In genomic region chr3:159929181-159929893, GRCh38 we compare ENCODE assay signal across 1 cellular context.
A peak's percentile ranks its signal among the peaks of the same experiment; 100 is the strongest.
TF ChIP-seq lines count a peak whose summit lies in the region.

No MANE protein-coding gene starts in this region.

TF ChIP-seq in HepG2, 621 proteins besides CTCF, POLR2A, EP300 and RAD21 (continued from another document and continues in another):
- no peak for TF ChIP-seq ZBTB10 (CRISPR knock-in tag; IDR thresholded peaks at IDR 0.05; ENCODE audit: borderline replicate concordance)
- no peak for TF ChIP-seq SSRP1 (CRISPR knock-in tag; IDR thresholded peaks at IDR 0.05)
- TF ChIP-seq ZNF441 (CRISPR knock-in tag; IDR thresholded peaks at IDR 0.05; ENCODE audit: borderline replicate concordance) = no peak
- no peak for TF ChIP-seq HOMEZ (CRISPR knock-in tag; IDR thresholded peaks at IDR 0.05; ENCODE audit: low read depth)
- TF ChIP-seq ZNF543 (CRISPR knock-in tag; IDR thresholded peaks at IDR 0.05) = no peak
- TF ChIP-seq MED8 (CRISPR knock-in tag; IDR thresholded peaks at IDR 0.05; ENCODE audit: insufficient replicate concordance) = no peak
- no peak for TF ChIP-seq PHF5A (CRISPR knock-in tag; IDR thresholded peaks at IDR 0.05; ENCODE audit: low read depth, unreplicated experiment)
- no peak for TF ChIP-seq ZNF670 (CRISPR knock-in tag; IDR thresholded peaks at IDR 0.05; ENCODE audit: borderline replicate concordance)
- no peak for TF ChIP-seq ZNF646 (CRISPR knock-in tag; IDR thresholded peaks at IDR 0.05)
- TF ChIP-seq ZBTB20 (CRISPR knock-in tag; IDR thresholded peaks at IDR 0.05; ENCODE audit: borderline replicate concordance, low read depth) = no peak
- no peak for TF ChIP-seq E2F1 (CRISPR knock-in tag; IDR thresholded peaks at IDR 0.05)
- no peak for TF ChIP-seq HDAC6 (IDR thresholded peaks at IDR 0.05; ENCODE audit: low read depth, low read length)
- TF ChIP-seq CCDC6 (CRISPR knock-in tag; IDR thresholded peaks at IDR 0.05) = no peak; the same call in 1 of the 2 replicates
- no peak for TF ChIP-seq THAP7 (CRISPR knock-in tag; IDR thresholded peaks at IDR 0.05)
- no peak for TF ChIP-seq ZNF136 (CRISPR knock-in tag; IDR thresholded peaks at IDR 0.05; ENCODE audit: low read depth)
- peak; percentile 48; the same call in 1 of the 2 replicates for TF ChIP-seq SMAD3 (CRISPR knock-in tag; IDR thresholded peaks at IDR 0.05)
- TF ChIP-seq GABPA (IDR thresholded peaks at IDR 0.05; ENCODE audit: low read depth, low read length) = no peak
- TF ChIP-seq GABPA (CRISPR knock-in tag; IDR thresholded peaks at IDR 0.05; ENCODE audit: low read depth) = peak; percentile 74
- TF ChIP-seq ZNF563 (CRISPR knock-in tag; IDR thresholded peaks at IDR 0.05) = no peak
- no peak for TF ChIP-seq GPN1 (CRISPR knock-in tag; IDR thresholded peaks at IDR 0.05; ENCODE audit: borderline replicate concordance)
- no peak for TF ChIP-seq ATRX (CRISPR knock-in tag; IDR thresholded peaks at IDR 0.05; ENCODE audit: borderline replicate concordance)
- TF ChIP-seq BORCS8-MEF2B (CRISPR knock-in tag; IDR thresholded peaks at IDR 0.05) = no peak
- TF ChIP-seq FIP1L1 (IDR thresholded peaks at IDR 0.05; ENCODE audit: borderline replicate concordance, insufficient read depth, low read depth, low read length) = no peak
- TF ChIP-seq ZNF142 (CRISPR knock-in tag; IDR thresholded peaks at IDR 0.05) = no peak
- TF ChIP-seq RFXAP (CRISPR knock-in tag; IDR thresholded peaks at IDR 0.05; ENCODE audit: borderline replicate concordance) = no peak
- no peak for TF ChIP-seq ZNF749 (CRISPR knock-in tag; IDR thresholded peaks at IDR 0.05; ENCODE audit: borderline replicate concordance)
- no peak for TF ChIP-seq SP1 (IDR thresholded peaks at IDR 0.05)
- TF ChIP-seq SP1 (CRISPR knock-in tag; IDR thresholded peaks at IDR 0.05) = no peak
- TF ChIP-seq ESRRA (CRISPR knock-in tag; IDR thresholded peaks at IDR 0.05; ENCODE audit: low read depth) = no peak
- TF ChIP-seq IRF9 (CRISPR knock-in tag; IDR thresholded peaks at IDR 0.05; ENCODE audit: borderline replicate concordance) = no peak
- TF ChIP-seq ZFP62 (CRISPR knock-in tag; IDR thresholded peaks at IDR 0.05) = no peak
- TF ChIP-seq FOXP4 (CRISPR knock-in tag; IDR thresholded peaks at IDR 0.05) = no peak
- TF ChIP-seq NCOA5 (CRISPR knock-in tag; IDR thresholded peaks at IDR 0.05) = no peak
- no peak for TF ChIP-seq RFX3 (CRISPR knock-in tag; IDR thresholded peaks at IDR 0.05)
